In the genomic region with DNA sequence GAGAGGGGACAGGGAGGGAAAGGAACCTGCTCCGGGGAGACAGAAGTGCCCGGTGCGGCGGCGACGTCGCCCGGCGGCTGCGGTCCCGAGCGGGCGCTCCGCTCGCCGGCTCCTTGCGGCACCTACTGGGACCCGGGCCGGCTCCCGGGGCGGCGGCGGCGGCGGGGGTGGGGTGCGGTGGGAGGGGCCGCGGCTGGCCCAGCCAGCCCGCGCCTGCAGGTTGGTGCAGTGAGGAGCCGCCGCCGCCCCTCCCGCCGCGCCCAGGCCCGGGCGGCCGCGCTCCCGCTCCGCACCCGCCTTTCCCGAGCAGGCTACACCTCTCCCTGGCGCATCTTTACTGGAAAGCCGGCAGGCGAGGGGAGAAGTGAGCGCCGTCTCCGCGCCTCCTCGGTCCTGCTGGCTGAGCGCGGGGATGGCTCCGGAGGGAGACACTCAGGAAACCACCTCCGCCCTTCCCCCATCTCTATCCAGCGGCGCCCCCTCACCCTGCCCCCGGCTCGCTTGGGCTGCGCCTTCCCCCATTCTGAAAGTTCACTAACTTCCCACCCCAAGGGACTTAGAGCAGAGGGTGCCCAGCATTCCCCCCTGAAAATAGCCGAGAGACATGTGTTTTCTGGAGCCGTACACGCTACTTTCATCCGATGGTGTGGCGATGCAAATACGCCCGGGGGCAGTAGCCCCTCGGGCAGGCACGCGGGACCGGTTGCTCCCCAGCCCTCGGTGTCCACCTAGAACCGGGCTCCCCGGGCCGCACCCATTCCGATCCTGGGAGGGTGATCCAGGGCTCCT, we compare ENCODE assay signal across 8 cellular contexts. TPM values are rescaled to one million over a fixed set of nuclear protein-coding genes. Genes with fewer than 3 reads are reported as not detected.
DNase-seq lines count a peak whose midpoint lies in the region; ATAC-seq and TF ChIP-seq lines count a peak whose summit lies in the region.

A gene (minus strand): TSS at position 127 of the 789 bp plus-strand sequence.

- H3K4me1 ChIP-seq in Peyer's patch = peaks cover 0 to 13% (median 0%) of the 10 kb centered on the region in 4 donors
- H3K4me1 ChIP-seq in esophagus squamous epithelium = peaks cover 8 to 24% (median 20%) of the 10 kb centered on the region in 3 donors
- no peaks in the 10 kb centered on the region for H3K4me1 ChIP-seq in parathyroid adenoma

- H3K27ac ChIP-seq in Peyer's patch = no peak within 1 kb of the TSS
- H3K27ac ChIP-seq in esophagus squamous epithelium = no peak within 1 kb of the TSS
- H3K27ac ChIP-seq in parathyroid adenoma = no peak within 1 kb of the TSS

- ATAC-seq in HG02938 (IDR thresholded peaks at IDR 0.05; ENCODE audit: unreplicated experiment) (no peak), HG02970 (IDR thresholded peaks at IDR 0.05; ENCODE audit: low FRiP score, unreplicated experiment) (no peak), GM18858 (IDR thresholded peaks at IDR 0.05; ENCODE audit: unreplicated experiment) (no peak)

- H3K4me3 ChIP-seq in Peyer's patch (peak within 1 kb of the TSS; percentile 4 to 40 (median 35)), esophagus squamous epithelium (peak within 1 kb of the TSS; percentile 8 to 61 (median 40)), parathyroid adenoma (ENCODE audit: low read depth, low read length) (peak within 1 kb of the TSS; percentile 24)

- intact Hi-C loops in esophagus squamous epithelium (cut with DNase I) = no loop called here

- peaks cover 55% of the 10 kb centered on the region for H3K27me3 Mint-ChIP-seq in T-helper 1 cell treated with Interleukin-12 subunit alpha and Interleukin-12 subunit beta and Interleukin-4 antibody, amounts not matched to agents 30 μg/mL and 1 μg/mL, for 36 hours (ENCODE audit: low read depth)

- H3K27me3 ChIP-seq in Peyer's patch = peaks cover 0 to 20% of the 10 kb centered on the region in 2 donors
- peaks cover 0 to 75% (median 7%) of the 10 kb centered on the region in 4 donors for H3K27me3 ChIP-seq in esophagus squamous epithelium
- peaks cover 5% of the 10 kb centered on the region for H3K27me3 ChIP-seq in parathyroid adenoma (ENCODE audit: control insufficient read depth, insufficient read depth, low read length)

- no peak for DNase-seq in T-helper 1 cell
- DNase-seq in Peyer's patch = no peak
- DNase-seq in esophagus squamous epithelium (lab: John Stamatoyannopoulos, UW) = no peak

- H2AFZ ChIP-seq in parathyroid adenoma = peak within 1 kb of the TSS; percentile 66

- TF ChIP-seq CTCF in Peyer's patch (IDR thresholded peaks at IDR 0.05) = no peak
- TF ChIP-seq CTCF in esophagus squamous epithelium (IDR thresholded peaks at IDR 0.05) = no peak
- TF ChIP-seq CTCF in parathyroid adenoma (IDR thresholded peaks at IDR 0.05) = no peak

- TF ChIP-seq POLR2A in Peyer's patch (IDR thresholded peaks at IDR 0.05) (no peak), esophagus squamous epithelium (IDR thresholded peaks at IDR 0.05) (no peak)

- H3K79me2 ChIP-seq in parathyroid adenoma = no peaks in the 10 kb centered on the region

- H3K4me3 Mint-ChIP-seq in T-helper 1 cell treated with Interleukin-12 subunit alpha and Interleukin-12 subunit beta and Interleukin-4 antibody, amounts not matched to agents 30 μg/mL and 1 μg/mL, for 36 hours = peak within 1 kb of the TSS; percentile 35

- no peak within 1 kb of the TSS for H3K27ac Mint-ChIP-seq in T-helper 1 cell treated with Interleukin-12 subunit alpha and Interleukin-12 subunit beta and Interleukin-4 antibody, amounts not matched to agents 30 μg/mL and 1 μg/mL, for 36 hours

- peak within 1 kb of the TSS; percentile 72 for H3K4me2 ChIP-seq in parathyroid adenoma (ENCODE audit: low read length)

- WGBS in esophagus squamous epithelium, 2 donors = 4% methylated on average over 26 to 29 of the region's 77 CpGs

- H3K9me3 Mint-ChIP-seq in T-helper 1 cell treated with Interleukin-12 subunit alpha and Interleukin-12 subunit beta and Interleukin-4 antibody, amounts not matched to agents 30 μg/mL and 1 μg/mL, for 36 hours = no peaks in the 10 kb centered on the region

- H3K36me3 ChIP-seq in Peyer's patch (no peaks in the 10 kb centered on the region), esophagus squamous epithelium (no peaks in the 10 kb centered on the region), parathyroid adenoma (ENCODE audit: control insufficient read depth, insufficient read depth, low read length) (no peaks in the 10 kb centered on the region)

- peaks cover 3% of the 10 kb centered on the region for H3K36me3 Mint-ChIP-seq in T-helper 1 cell treated with Interleukin-12 subunit alpha and Interleukin-12 subunit beta and Interleukin-4 antibody, amounts not matched to agents 30 μg/mL and 1 μg/mL, for 36 hours (ENCODE audit: low read depth)

- H3K9me3 ChIP-seq in Peyer's patch (no peaks in the 10 kb centered on the region), esophagus squamous epithelium (no peaks in the 10 kb centered on the region), parathyroid adenoma (ENCODE audit: control insufficient read depth, low read length) (no peaks in the 10 kb centered on the region)

- peaks cover 3% of the 10 kb centered on the region for H3K4me1 Mint-ChIP-seq in T-helper 1 cell treated with Interleukin-12 subunit alpha and Interleukin-12 subunit beta and Interleukin-4 antibody, amounts not matched to agents 30 μg/mL and 1 μg/mL, for 36 hours (ENCODE audit: low read depth)

- no peak within 1 kb of the TSS for H3K9ac ChIP-seq in parathyroid adenoma

RNA-seq across cellular contexts. Expression of the gene that starts here (rescaled TPM):
- under 1 TPM in 1 of 4 donors, not detected in 3; 0.67 TPM for total RNA-seq in Peyer's patch
- total RNA-seq in esophagus squamous epithelium = under 1 TPM in 2 of 4 donors, not detected in 2; 0.18 to 0.57 TPM
